ENCODE assay signal across 14 cellular contexts in genomic region chr4:175419120-175419774, GRCh38.
DNase-seq lines count a peak whose midpoint lies in the region; ATAC-seq, FAIRE-seq and TF ChIP-seq lines count a peak whose summit lies in the region.
"Had no signal": no experiment of that assay in that cellular context is flagged by ENCODE, and none has a peak within 500 bp of the region (broad histone marks: within the 10 kb centered on the region; RNA-seq: fewer than 3 reads in every experiment).

No MANE protein-coding gene starts in this region.

- peak overlapping the region; percentile 46 for H3K4me2 ChIP-seq in PC-9
- no peak overlapping the region for H3K4me2 ChIP-seq in Karpas-422 (ENCODE audit: low read depth, low read length, poor library complexity, severe bottlenecking)

- peak overlapping the region; percentile 98 for H3K27ac Mint-ChIP-seq in osteocyte (ENCODE audit: unreplicated experiment)
- H3K27ac Mint-ChIP-seq in activated CD4-positive, alpha-beta T cell treated with anti-CD3 and anti-CD28 coated beads for 36 hours = no peak overlapping the region
- H3K27ac Mint-ChIP-seq: effector memory CD8-positive, alpha-beta T cell; stimulated activated memory B cell treated with anti-CD40 and anti-IgM and Interleukin-4, amounts not matched to agents 10 μg/mL and 1 μg/mL and 100 μg/mL, for 72 hours had no signal

- H3K27me3 ChIP-seq in PC-9 (ENCODE audit: insufficient read depth, low read depth) (no peaks in the 10 kb centered on the region), Karpas-422 (ENCODE audit: low read length) (no peaks in the 10 kb centered on the region)

- peaks cover 6% of the 10 kb centered on the region; the same call in 1 of the 2 replicates for H3F3A ChIP-seq in PC-9 (ENCODE audit: insufficient read depth, low read depth)

- DNase-seq in Daoy (ENCODE audit: low read depth) (peak; percentile 67), PC-9 (peak; percentile 9 to 72), osteocyte (ENCODE audit: extremely low spot score, unreplicated experiment) (no peak), Karpas-422 (no peak)
- no peak for DNase-seq in activated CD4-positive, alpha-beta T cell treated with anti-CD3 and anti-CD28 coated beads for 36 hours
- no peak for DNase-seq in stimulated activated CD4-positive, alpha-beta T cell treated with anti-CD3 and anti-CD28 coated beads, Interleukin-4, amount 100 ng/mL, for 4 hours
- DNase-seq: activated effector memory CD4-positive, alpha-beta T cell treated with anti-CD3 and anti-CD28 coated beads, Interleukin-2, amount 50 U/mL, for 16 hours; DMS79 treated with DMSO at 0.1 percent for 48 hours; effector memory CD8-positive, alpha-beta T cell; stimulated activated CD4-positive, alpha-beta T cell treated with anti-CD3 and anti-CD28 coated beads, Interleukin-12 subunit alpha, Interleukin-12 subunit beta, amount 100 ng/mL, for 4 hours had no signal

- no peak overlapping the region for H3K9ac ChIP-seq in Karpas-422 (ENCODE audit: low read length)

- BruUV-seq in PC-9 (replicated peaks; lab: Mats Ljungman, UMichigan) = no TSS peak

- intact Hi-C loops in PC-9 (cut with micrococcal nuclease; ENCODE audit: unreplicated experiment) = no loop called here
- intact Hi-C loops in activated CD4-positive, alpha-beta T cell treated with anti-CD3 and anti-CD28 coated beads for 36 hours (cut with DNase I, micrococcal nuclease) = no loop called here

- H4K20me1 ChIP-seq in PC-9 (ENCODE audit: insufficient read depth) (no peaks in the 10 kb centered on the region), Karpas-422 (ENCODE audit: insufficient read depth, low read depth, low read length) (no peaks in the 10 kb centered on the region)

- FAIRE-seq in endometrium (lab: Jason Lieb, UNC) = peak; percentile 57

- H3K27ac ChIP-seq in PC-9 (peak overlapping the region; percentile 89), Karpas-422 (ENCODE audit: low read length) (no peak overlapping the region)

- CTCF ChIA-PET in PC-9 (lab: Charles Lee) = no interaction called here
- CTCF ChIA-PET in activated CD4-positive, alpha-beta T cell treated with anti-CD3 and anti-CD28 coated beads for 36 hours (lab: Charles Lee) = interaction anchor here (0.6 kb wide), 1 partner anchor 1433 kb away, joined by 3 read pairs; no protein-coding TSS in a partner anchor

- peaks cover 18% of the 10 kb centered on the region for H3K4me1 ChIP-seq in PC-9 (replicated peaks; ENCODE audit: insufficient read depth)
- H3K4me1 ChIP-seq in Karpas-422 (ENCODE audit: low read length) = no peaks in the 10 kb centered on the region

- H3K4me3 Mint-ChIP-seq in osteocyte (ENCODE audit: unreplicated experiment) = no peak overlapping the region
- no peak overlapping the region for H3K4me3 Mint-ChIP-seq in activated CD4-positive, alpha-beta T cell treated with anti-CD3 and anti-CD28 coated beads for 36 hours
- H3K4me3 Mint-ChIP-seq: effector memory CD8-positive, alpha-beta T cell; stimulated activated memory B cell treated with anti-CD40 and anti-IgM and Interleukin-4, amounts not matched to agents 10 μg/mL and 1 μg/mL and 100 μg/mL, for 72 hours had no signal

- H3K79me2 ChIP-seq in PC-9 (ENCODE audit: low read depth) (no peaks in the 10 kb centered on the region), Karpas-422 (ENCODE audit: low read length) (no peaks in the 10 kb centered on the region)

- H3K9me3 Mint-ChIP-seq in osteocyte (ENCODE audit: unreplicated experiment) = peaks cover 29% of the 10 kb centered on the region
- peaks cover 11% of the 10 kb centered on the region for H3K9me3 Mint-ChIP-seq in activated CD4-positive, alpha-beta T cell treated with anti-CD3 and anti-CD28 coated beads for 36 hours (ENCODE audit: low read depth)

- no peak overlapping the region for H2AFZ ChIP-seq in PC-9
- no peak overlapping the region for H2AFZ ChIP-seq in Karpas-422 (ENCODE audit: low read length)

- H3K4me3 ChIP-seq in PC-9 = no peak overlapping the region; the same call in 1 of the 2 replicates
- no peak overlapping the region for H3K4me3 ChIP-seq in Karpas-422 (ENCODE audit: low read length)

- TF ChIP-seq CTCF in PC-9 (conservative IDR thresholded peaks at IDR 0.05) = no peak
- no peak for TF ChIP-seq CTCF in osteocyte (IDR thresholded peaks at IDR 0.05)

- H3K36me3 ChIP-seq in PC-9 (ENCODE audit: low read depth) (no peaks in the 10 kb centered on the region), Karpas-422 (ENCODE audit: insufficient read depth, low read length) (no peaks in the 10 kb centered on the region)

- H3K9me2 ChIP-seq in PC-9 (ENCODE audit: insufficient read depth) (no peaks in the 10 kb centered on the region), Karpas-422 (replicated peaks; ENCODE audit: insufficient read depth, low read length) (no peaks in the 10 kb centered on the region)

- H3K36me3 Mint-ChIP-seq in osteocyte (ENCODE audit: unreplicated experiment) = peaks cover 25% of the 10 kb centered on the region
- no peaks in the 10 kb centered on the region for H3K36me3 Mint-ChIP-seq in activated CD4-positive, alpha-beta T cell treated with anti-CD3 and anti-CD28 coated beads for 36 hours (ENCODE audit: low read depth)
- H3K36me3 Mint-ChIP-seq: stimulated activated memory B cell treated with anti-CD40 and anti-IgM and Interleukin-4, amounts not matched to agents 10 μg/mL and 1 μg/mL and 100 μg/mL, for 72 hours had no signal

- H3K4me1 Mint-ChIP-seq in osteocyte (ENCODE audit: unreplicated experiment) = peaks cover 61% of the 10 kb centered on the region
- H3K4me1 Mint-ChIP-seq in activated CD4-positive, alpha-beta T cell treated with anti-CD3 and anti-CD28 coated beads for 36 hours = no peaks in the 10 kb centered on the region
- H3K4me1 Mint-ChIP-seq: stimulated activated memory B cell treated with anti-CD40 and anti-IgM and Interleukin-4, amounts not matched to agents 10 μg/mL and 1 μg/mL and 100 μg/mL, for 72 hours had no signal

- H3K9me3 ChIP-seq in PC-9 (ENCODE audit: insufficient read depth, low read depth) (no peaks in the 10 kb centered on the region; the same call in 1 of the 2 replicates), Karpas-422 (ENCODE audit: low read length) (no peaks in the 10 kb centered on the region)

- POLR2A ChIA-PET in PC-9 (lab: Charles Lee; ENCODE audit: unreplicated experiment) = no interaction called here
- POLR2A ChIA-PET in activated CD4-positive, alpha-beta T cell treated with anti-CD3 and anti-CD28 coated beads for 36 hours (lab: Charles Lee) = no interaction called here

- no peaks in the 10 kb centered on the region for H3K27me3 Mint-ChIP-seq in osteocyte (ENCODE audit: unreplicated experiment)
- H3K27me3 Mint-ChIP-seq in activated CD4-positive, alpha-beta T cell treated with anti-CD3 and anti-CD28 coated beads for 36 hours = no peaks in the 10 kb centered on the region
- H3K27me3 Mint-ChIP-seq: effector memory CD8-positive, alpha-beta T cell; stimulated activated memory B cell treated with anti-CD40 and anti-IgM and Interleukin-4, amounts not matched to agents 10 μg/mL and 1 μg/mL and 100 μg/mL, for 72 hours had no signal

- ATAC-seq in activated CD4-positive, alpha-beta T cell treated with anti-CD3 and anti-CD28 coated beads for 36 hours = no peak
- ATAC-seq in HG03520 (IDR thresholded peaks at IDR 0.05; ENCODE audit: unreplicated experiment) = no peak
- ATAC-seq: activated CD4-positive, CD25-positive, alpha-beta regulatory T cell treated with anti-CD3 and anti-CD28 coated beads, Interleukin-2, amount 50 U/mL, for 24 hours; effector memory CD8-positive, alpha-beta T cell; stimulated activated memory B cell treated with anti-CD40 and anti-IgM and Interleukin-4, amounts not matched to agents 10 μg/mL and 1 μg/mL and 100 μg/mL, for 72 hours had no signal

Comparison
In these comparisons a context has a peak if more than half of its experiments do, and no peak if none do; other contexts are left out.
1. DNase-seq: peak in Daoy (single experiment) and PC-9 (2 of 2); none in osteocyte (single experiment), activated CD4-positive, alpha-beta T cell treated with anti-CD3 and anti-CD28 coated beads for 36 hours (single experiment), stimulated activated CD4-positive, alpha-beta T cell treated with anti-CD3 and anti-CD28 coated beads, Interleukin-4, amount 100 ng/mL, for 4 hours (0 of 2) and Karpas-422 (single experiment).